8 cellular contexts compared by ENCODE assay signal in genomic region chr12:54579696-54580333, GRCh38. TPM values are rescaled to one million over a fixed set of nuclear protein-coding genes. Genes with fewer than 3 reads are reported as not detected.
DNase-seq lines count a peak whose midpoint lies in the region; ATAC-seq and TF ChIP-seq lines count a peak whose summit lies in the region.

No MANE protein-coding gene starts in this region.

- peak; percentile 20 for TF ChIP-seq CTCF in GM12801 (IDR thresholded peaks at IDR 0.05; ENCODE audit: extremely low read depth, insufficient read length)
- peak; percentile 93 to 99 (median 96) for TF ChIP-seq CTCF in adrenal gland (IDR thresholded peaks at IDR 0.05)

- intact Hi-C loops in adrenal gland (cut with DNase I) = no loop called here
- intact Hi-C loops in right cardiac atrium (cut with DNase I) = no loop called here
- intact Hi-C loops in sciatic nerve (cut with DNase I) = loop anchor here (5.0 kb wide), 1 partner anchor 1092 kb away; no protein-coding TSS in a partner anchor

- no peaks in the 10 kb centered on the region for H3K36me3 ChIP-seq in adrenal gland (replicated peaks in 1 of 2)

- H3K4me1 ChIP-seq in adrenal gland (replicated peaks in 1 of 2) (no peaks in the 10 kb centered on the region), right cardiac atrium (ENCODE audit: control insufficient read depth, insufficient read depth, low read length) (no peaks in the 10 kb centered on the region)

- in situ Hi-C loops in KBM-7 (cut with MboI; ENCODE audit: low pct_unique_long_range_greater_than_20kb, low sequenced_read_pairs) = no loop called here

- ATAC-seq in GM21786 (IDR thresholded peaks at IDR 0.05; ENCODE audit: unreplicated experiment) (peak; percentile 96), right cardiac atrium (peak; percentile 93), sciatic nerve (peak; percentile 96)

- WGBS in adrenal gland, 4 donors = 10 to 17% (median 11%) methylated on average over 7 to 11 of the region's 11 CpGs
- WGBS in right cardiac atrium = 12% methylated on average over 11 of the region's 11 CpGs

- H3K4me3 ChIP-seq in adrenal gland = no peak overlapping the region
- H3K4me3 ChIP-seq in right cardiac atrium (ENCODE audit: low read length) = no peak overlapping the region

- H3K27ac ChIP-seq in adrenal gland (no peak overlapping the region), right cardiac atrium (ENCODE audit: low read length) (no peak overlapping the region)

- H3K27me3 ChIP-seq in adrenal gland (no peaks in the 10 kb centered on the region), right cardiac atrium (ENCODE audit: control insufficient read depth, insufficient read depth) (no peaks in the 10 kb centered on the region)

- TF ChIP-seq POLR2A in adrenal gland (IDR thresholded peaks at IDR 0.05) = no peak

- H3K9me3 ChIP-seq in adrenal gland (replicated peaks in 1 of 3) (no peaks in the 10 kb centered on the region), right cardiac atrium (ENCODE audit: control insufficient read depth, low read length) (no peaks in the 10 kb centered on the region)

- DNase-seq in KBM-7 (peak; percentile 90), SW480 (ENCODE audit: low spot score) (peak; percentile 64), adrenal gland (peak; percentile 74 to 93 (median 85)), right cardiac atrium (peak; percentile 82 to 94 (median 92)), sciatic nerve (ENCODE audit: low spot score) (peak; percentile 93), NCI-H524 treated with DMSO at 0.1 percent for 48 hours (lab: John Stamatoyannopoulos, UW) (no peak)

RNA-seq across cellular contexts. Expression of gene PPP1R1A, which starts 8.6 kb away (rescaled TPM):
- total RNA-seq in adrenal gland = 1 to 10 TPM in 3 of 8 donors, under 1 TPM in 4, not detected in 1; 0.14 to 3.1 (median 0.78) TPM
- polyA plus RNA-seq in adrenal gland = 10 to 100 TPM in 1 of 3 donors, 1 to 10 TPM in 1, under 1 TPM in 1; 0.75 to 32.5 (median 1.6) TPM
- 100 to 1,000 TPM; 122 to 190 (median 161) TPM for total RNA-seq in right cardiac atrium
- polyA plus RNA-seq in right cardiac atrium = 210 TPM
- total RNA-seq in sciatic nerve = 21.4 TPM

RNA-seq across cellular contexts. Expression of gene PDE1B, which starts 30.4 kb away (rescaled TPM):
- total RNA-seq in adrenal gland = 1 to 10 TPM in 7 of 8 donors, under 1 TPM in 1; 0.85 to 9.2 (median 5.3) TPM
- polyA plus RNA-seq in adrenal gland = 1 to 10 TPM; 3.6 to 9.8 (median 9.4) TPM
- 1 to 10 TPM; 1.0 to 3.1 (median 1.6) TPM for total RNA-seq in right cardiac atrium
- polyA plus RNA-seq in right cardiac atrium = 2.6 TPM
- total RNA-seq in sciatic nerve = 4.5 TPM

RNA-seq across cellular contexts. Expression of gene LACRT, which starts 54.9 kb away (rescaled TPM):
- total RNA-seq in adrenal gland = not detected
- polyA plus RNA-seq in adrenal gland = not detected
- total RNA-seq in right cardiac atrium = not detected
- polyA plus RNA-seq in right cardiac atrium = not detected
- total RNA-seq in sciatic nerve = not detected
